Comparison of ENCODE assay signal across 1 cellular context in the genomic region with DNA sequence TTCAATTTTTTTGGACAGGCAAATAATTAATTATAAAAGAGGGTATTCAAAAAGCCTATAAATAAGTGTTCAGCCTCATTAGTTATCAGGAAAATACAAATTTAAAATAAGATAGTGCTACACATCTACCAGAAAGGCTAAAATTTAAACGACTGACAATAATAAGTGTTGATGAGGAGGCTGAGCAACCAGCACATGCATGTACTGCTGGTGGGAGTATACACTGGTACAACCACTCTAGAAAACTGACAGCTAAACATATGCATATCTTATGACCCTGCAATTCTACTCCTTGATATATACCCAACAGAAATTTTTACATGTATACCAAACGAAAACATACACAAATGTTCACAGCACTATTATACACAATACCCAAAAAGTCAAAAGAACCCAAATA.
TF ChIP-seq lines count a peak whose summit lies in the region.

No MANE protein-coding gene starts in this region.

TF ChIP-seq in HEK293, 187 proteins besides CTCF, POLR2A, EP300 and RAD21 (continued from another document):
- TF ChIP-seq, protein P1, sequence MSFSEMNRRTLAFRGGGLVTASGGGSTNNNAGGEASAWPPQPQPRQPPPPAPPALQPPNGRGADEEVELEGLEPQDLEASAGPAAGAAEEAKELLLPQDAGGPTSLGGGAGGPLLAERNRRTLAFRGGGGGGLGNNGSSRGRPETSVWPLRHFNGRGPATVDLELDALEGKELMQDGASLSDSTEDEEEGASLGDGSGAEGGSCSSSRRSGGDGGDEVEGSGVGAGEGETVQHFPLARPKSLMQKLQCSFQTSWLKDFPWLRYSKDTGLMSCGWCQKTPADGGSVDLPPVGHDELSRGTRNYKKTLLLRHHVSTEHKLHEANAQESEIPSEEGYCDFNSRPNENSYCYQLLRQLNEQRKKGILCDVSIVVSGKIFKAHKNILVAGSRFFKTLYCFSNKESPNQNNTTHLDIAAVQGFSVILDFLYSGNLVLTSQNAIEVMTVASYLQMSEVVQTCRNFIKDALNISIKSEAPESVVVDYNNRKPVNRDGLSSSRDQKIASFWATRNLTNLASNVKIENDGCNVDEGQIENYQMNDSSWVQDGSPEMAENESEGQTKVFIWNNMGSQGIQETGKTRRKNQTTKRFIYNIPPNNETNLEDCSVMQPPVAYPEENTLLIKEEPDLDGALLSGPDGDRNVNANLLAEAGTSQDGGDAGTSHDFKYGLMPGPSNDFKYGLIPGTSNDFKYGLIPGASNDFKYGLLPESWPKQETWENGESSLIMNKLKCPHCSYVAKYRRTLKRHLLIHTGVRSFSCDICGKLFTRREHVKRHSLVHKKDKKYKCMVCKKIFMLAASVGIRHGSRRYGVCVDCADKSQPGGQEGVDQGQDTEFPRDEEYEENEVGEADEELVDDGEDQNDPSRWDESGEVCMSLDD (tag by site-specific recombination; IDR thresholded peaks at IDR 0.05): no peak
- TF ChIP-seq, protein P2, sequence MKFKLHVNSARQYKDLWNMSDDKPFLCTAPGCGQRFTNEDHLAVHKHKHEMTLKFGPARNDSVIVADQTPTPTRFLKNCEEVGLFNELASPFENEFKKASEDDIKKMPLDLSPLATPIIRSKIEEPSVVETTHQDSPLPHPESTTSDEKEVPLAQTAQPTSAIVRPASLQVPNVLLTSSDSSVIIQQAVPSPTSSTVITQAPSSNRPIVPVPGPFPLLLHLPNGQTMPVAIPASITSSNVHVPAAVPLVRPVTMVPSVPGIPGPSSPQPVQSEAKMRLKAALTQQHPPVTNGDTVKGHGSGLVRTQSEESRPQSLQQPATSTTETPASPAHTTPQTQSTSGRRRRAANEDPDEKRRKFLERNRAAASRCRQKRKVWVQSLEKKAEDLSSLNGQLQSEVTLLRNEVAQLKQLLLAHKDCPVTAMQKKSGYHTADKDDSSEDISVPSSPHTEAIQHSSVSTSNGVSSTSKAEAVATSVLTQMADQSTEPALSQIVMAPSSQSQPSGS (tag by site-specific recombination; IDR thresholded peaks at IDR 0.05; ENCODE audit: low read depth): no peak
- TF ChIP-seq, protein P3, sequence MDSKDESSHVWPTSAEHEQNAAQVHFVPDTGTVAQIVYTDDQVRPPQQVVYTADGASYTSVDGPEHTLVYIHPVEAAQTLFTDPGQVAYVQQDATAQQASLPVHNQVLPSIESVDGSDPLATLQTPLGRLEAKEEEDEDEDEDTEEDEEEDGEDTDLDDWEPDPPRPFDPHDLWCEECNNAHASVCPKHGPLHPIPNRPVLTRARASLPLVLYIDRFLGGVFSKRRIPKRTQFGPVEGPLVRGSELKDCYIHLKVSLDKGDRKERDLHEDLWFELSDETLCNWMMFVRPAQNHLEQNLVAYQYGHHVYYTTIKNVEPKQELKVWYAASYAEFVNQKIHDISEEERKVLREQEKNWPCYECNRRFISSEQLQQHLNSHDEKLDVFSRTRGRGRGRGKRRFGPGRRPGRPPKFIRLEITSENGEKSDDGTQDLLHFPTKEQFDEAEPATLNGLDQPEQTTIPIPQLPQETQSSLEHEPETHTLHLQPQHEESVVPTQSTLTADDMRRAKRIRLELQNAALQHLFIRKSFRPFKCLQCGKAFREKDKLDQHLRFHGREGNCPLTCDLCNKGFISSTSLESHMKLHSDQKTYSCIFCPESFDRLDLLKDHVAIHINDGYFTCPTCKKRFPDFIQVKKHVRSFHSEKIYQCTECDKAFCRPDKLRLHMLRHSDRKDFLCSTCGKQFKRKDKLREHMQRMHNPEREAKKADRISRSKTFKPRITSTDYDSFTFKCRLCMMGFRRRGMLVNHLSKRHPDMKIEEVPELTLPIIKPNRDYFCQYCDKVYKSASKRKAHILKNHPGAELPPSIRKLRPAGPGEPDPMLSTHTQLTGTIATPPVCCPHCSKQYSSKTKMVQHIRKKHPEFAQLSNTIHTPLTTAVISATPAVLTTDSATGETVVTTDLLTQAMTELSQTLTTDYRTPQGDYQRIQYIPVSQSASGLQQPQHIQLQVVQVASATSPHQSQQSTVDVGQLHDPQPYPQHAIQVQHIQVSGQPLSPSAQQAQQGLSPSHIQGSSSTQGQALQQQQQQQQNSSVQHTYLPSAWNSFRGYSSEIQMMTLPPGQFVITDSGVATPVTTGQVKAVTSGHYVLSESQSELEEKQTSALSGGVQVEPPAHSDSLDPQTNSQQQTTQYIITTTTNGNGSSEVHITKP (tag by site-specific recombination; IDR thresholded peaks at IDR 0.05): no peak
- TF ChIP-seq ZNF837 (tag by site-specific recombination; IDR thresholded peaks at IDR 0.05) (no peak), SP7 (tag by site-specific recombination; IDR thresholded peaks at IDR 0.05) (no peak), ZNF202 (tag by site-specific recombination; IDR thresholded peaks at IDR 0.05; ENCODE audit: borderline replicate concordance) (no peak), ZNF571 (tag by site-specific recombination; IDR thresholded peaks at IDR 0.05) (no peak), SETDB1 (IDR thresholded peaks at IDR 0.05; ENCODE audit: insufficient read length, low read length) (peak; percentile 76), EGR2 (tag by site-specific recombination; IDR thresholded peaks at IDR 0.05; ENCODE audit: low read depth) (no peak), ZNF624 (tag by site-specific recombination; IDR thresholded peaks at IDR 0.05) (no peak), ZNF707 (tag by site-specific recombination; IDR thresholded peaks at IDR 0.05) (no peak), ZNF529 (tag by site-specific recombination; IDR thresholded peaks at IDR 0.05; ENCODE audit: insufficient replicate concordance) (no peak), ZNF10 (tag by site-specific recombination; IDR thresholded peaks at IDR 0.05) (no peak), ZNF416 (tag by site-specific recombination; IDR thresholded peaks at IDR 0.05) (no peak), ZNF140 (tag by site-specific recombination; IDR thresholded peaks at IDR 0.05) (peak; percentile 59; the same call in 1 of the 2 replicates), RBAK (tag by site-specific recombination; IDR thresholded peaks at IDR 0.05) (no peak)
TF ChIP-seq in HEK293: peak in this region for 3.
